Comparison of ENCODE assay signal across 1 cellular context in the genomic region with DNA sequence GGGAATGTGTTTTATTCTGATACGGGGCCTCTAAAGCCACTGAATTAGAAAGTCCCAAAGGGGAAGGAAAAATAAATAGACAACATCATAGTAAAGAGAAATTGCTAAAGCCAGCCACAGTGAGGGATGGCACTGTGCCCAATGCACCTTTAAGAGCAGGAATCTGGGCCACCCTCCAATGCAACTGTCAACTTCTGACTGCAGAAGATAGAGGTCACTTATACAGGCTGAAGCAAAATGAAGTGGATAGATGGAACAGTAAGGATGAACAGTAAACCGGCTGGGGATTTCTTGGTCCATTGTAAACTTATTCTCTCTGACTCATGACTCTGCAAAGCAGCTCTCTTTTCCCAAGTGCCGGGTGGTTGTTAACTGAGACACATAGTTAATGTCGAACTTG.
TF ChIP-seq lines count a peak whose summit lies in the region.

No MANE protein-coding gene starts in this region.

TF ChIP-seq in HEK293, 187 proteins besides CTCF, POLR2A, EP300 and RAD21 (continued from another document):
- TF ChIP-seq, protein P1, sequence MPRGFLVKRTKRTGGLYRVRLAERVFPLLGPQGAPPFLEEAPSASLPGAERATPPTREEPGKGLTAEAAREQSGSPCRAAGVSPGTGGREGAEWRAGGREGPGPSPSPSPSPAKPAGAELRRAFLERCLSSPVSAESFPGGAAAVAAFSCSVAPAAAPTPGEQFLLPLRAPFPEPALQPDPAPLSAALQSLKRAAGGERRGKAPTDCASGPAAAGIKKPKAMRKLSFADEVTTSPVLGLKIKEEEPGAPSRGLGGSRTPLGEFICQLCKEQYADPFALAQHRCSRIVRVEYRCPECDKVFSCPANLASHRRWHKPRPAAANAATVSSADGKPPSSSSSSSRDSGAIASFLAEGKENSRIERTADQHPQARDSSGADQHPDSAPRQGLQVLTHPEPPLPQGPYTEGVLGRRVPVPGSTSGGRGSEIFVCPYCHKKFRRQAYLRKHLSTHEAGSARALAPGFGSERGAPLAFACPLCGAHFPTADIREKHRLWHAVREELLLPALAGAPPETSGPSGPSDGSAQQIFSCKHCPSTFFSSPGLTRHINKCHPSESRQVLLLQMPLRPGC (tag by site-specific recombination; IDR thresholded peaks at IDR 0.05) = no peak
- TF ChIP-seq PRDM1 (tag by site-specific recombination; IDR thresholded peaks at IDR 0.05) (peak; percentile 38; the same call in 1 of the 2 replicates), MZF1 (tag by site-specific recombination; IDR thresholded peaks at IDR 0.05; ENCODE audit: borderline replicate concordance) (peak; percentile 72; the same call in 1 of the 2 replicates), ZNF621 (tag by site-specific recombination; IDR thresholded peaks at IDR 0.05) (no peak), OSR2 (tag by site-specific recombination; IDR thresholded peaks at IDR 0.05) (peak; percentile 40; the same call in 1 of the 2 replicates), WT1 (tag by site-specific recombination; IDR thresholded peaks at IDR 0.05) (peak; percentile 35; the same call in 1 of the 2 replicates), ZBTB17 (tag by site-specific recombination; IDR thresholded peaks at IDR 0.05) (peak; percentile 24; the same call in 1 of the 2 replicates), ZNF394 (tag by site-specific recombination; IDR thresholded peaks at IDR 0.05; ENCODE audit: borderline replicate concordance) (no peak)
